Comparison of ENCODE assay signal across 27 cellular contexts in the genomic region with DNA sequence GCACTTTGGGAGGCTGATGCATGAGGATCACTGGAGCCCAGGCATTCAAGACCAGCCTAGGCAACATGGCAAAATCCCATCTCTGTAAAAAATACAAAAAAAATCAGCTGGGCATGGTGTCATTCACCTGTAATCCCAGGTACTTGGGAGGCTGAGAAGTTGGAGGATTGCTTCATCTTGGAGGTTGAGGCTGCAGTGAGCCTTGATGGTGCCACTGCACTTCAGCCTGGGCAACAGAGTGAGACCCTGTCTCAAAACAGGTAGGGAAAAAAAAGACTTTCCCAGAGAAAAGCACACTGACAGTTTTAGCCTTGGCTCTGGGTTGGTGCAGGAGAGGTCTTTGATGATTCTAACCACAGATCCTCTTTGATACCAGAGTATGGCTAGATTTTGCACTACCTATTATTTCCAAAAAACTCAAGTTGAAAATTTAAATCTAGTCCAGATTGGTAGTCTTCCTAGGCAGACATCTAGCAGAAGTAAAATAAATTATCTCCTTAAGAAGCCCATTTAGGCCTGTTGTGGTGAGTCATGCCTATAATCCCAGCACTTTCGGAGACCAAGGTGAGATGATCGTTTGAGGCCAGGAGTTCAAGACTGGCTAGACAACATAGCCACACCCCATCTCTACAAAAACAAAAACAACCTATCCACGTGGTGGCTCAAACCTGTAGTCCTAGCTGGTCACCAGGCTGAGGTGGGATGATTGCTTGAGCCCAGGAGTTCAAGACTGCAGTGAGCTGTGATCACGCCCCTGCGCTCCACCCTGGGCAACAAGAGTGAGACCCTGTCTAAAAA. TPM values are rescaled to one million over a fixed set of nuclear protein-coding genes. Genes with fewer than 3 reads are reported as not detected.
DNase-seq lines count a peak whose midpoint lies in the region; ATAC-seq and TF ChIP-seq lines count a peak whose summit lies in the region.
"Had no signal": no experiment of that assay in that cellular context is flagged by ENCODE, and none has a peak within 500 bp of the region (broad histone marks: within the 10 kb centered on the region; RNA-seq: fewer than 3 reads in every experiment).

No MANE protein-coding gene starts in this region.

- H3K9me2 ChIP-seq in PC-3 (replicated peaks; ENCODE audit: low read length) = no peaks in the 10 kb centered on the region

- no peak overlapping the region for H3K4me2 ChIP-seq in PC-3 (ENCODE audit: low read length)
- H3K4me2 ChIP-seq: neural progenitor cell had no signal

- ATAC-seq in activated CD8-positive, alpha-beta T cell treated with anti-CD3 and anti-CD28 coated beads for 36 hours = no peak
- no peak for ATAC-seq in activated CD8-positive, alpha-beta T cell treated with anti-CD3 and anti-CD28 coated beads, Interleukin-2, amount 10 ng/mL, durations not matched to agents 7 days and 5 days
- no peak for ATAC-seq in PC-3
- peak; percentile 92 for ATAC-seq in esophagus mucosa
- ATAC-seq in activated CD8-positive, alpha-beta memory T cell treated with anti-CD3 and anti-CD28 coated beads, Interleukin-2, amount 10 ng/mL, durations not matched to agents 7 days and 5 days = no peak
- no peak for ATAC-seq in natural killer cell
- ATAC-seq: Right ventricle myocardium inferior had no signal

- no peak overlapping the region for H2AFZ ChIP-seq in PC-3 (ENCODE audit: low read length)
- H2AFZ ChIP-seq: neural progenitor cell had no signal

- POLR2A ChIA-PET in activated CD8-positive, alpha-beta T cell treated with anti-CD3 and anti-CD28 coated beads for 36 hours (lab: Charles Lee) = no interaction called here
- POLR2A ChIA-PET in activated CD8-positive, alpha-beta T cell treated with anti-CD3 and anti-CD28 coated beads, Interleukin-2, amount 10 ng/mL, durations not matched to agents 7 days and 5 days (lab: Charles Lee) = no interaction called here
- POLR2A ChIA-PET in PC-3 (lab: Charles Lee; ENCODE audit: unreplicated experiment) = no interaction called here

- H3F3A ChIP-seq in PC-3 (ENCODE audit: low read length, unreplicated experiment) = peaks cover 10% of the 10 kb centered on the region

- no peak overlapping the region for H3K27ac ChIP-seq in PC-3 (ENCODE audit: low read length)
- H3K27ac ChIP-seq: brain microvascular endothelial cell, coronary artery, neural progenitor cell, prostate gland, skin epidermis had no signal

- peaks cover 32% of the 10 kb centered on the region for H3K4me1 Mint-ChIP-seq in activated CD8-positive, alpha-beta T cell treated with anti-CD3 and anti-CD28 coated beads for 36 hours (ENCODE audit: low read depth)
- H3K4me1 Mint-ChIP-seq in activated CD8-positive, alpha-beta T cell treated with anti-CD3 and anti-CD28 coated beads, Interleukin-2, amount 10 ng/mL, durations not matched to agents 7 days and 5 days (ENCODE audit: low read depth) = peaks cover 7% of the 10 kb centered on the region
- H3K4me1 Mint-ChIP-seq in activated CD8-positive, alpha-beta memory T cell treated with anti-CD3 and anti-CD28 coated beads, Interleukin-2, amount 10 ng/mL, durations not matched to agents 7 days and 5 days = peaks cover 7% of the 10 kb centered on the region
- H3K4me1 Mint-ChIP-seq in natural killer cell = peaks cover 23 to 29% of the 10 kb centered on the region in 2 donors
- H3K4me1 Mint-ChIP-seq: neural progenitor cell had no signal

- peaks cover 98% of the 10 kb centered on the region for H3K79me2 ChIP-seq in PC-3 (ENCODE audit: low read length)

- intact Hi-C loops in activated CD8-positive, alpha-beta T cell treated with anti-CD3 and anti-CD28 coated beads for 36 hours (cut with micrococcal nuclease) = no loop called here
- intact Hi-C loops in PC-3 (cut with micrococcal nuclease) (no loop called here), natural killer cell (cut with micrococcal nuclease) (no loop called here)

- no peaks in the 10 kb centered on the region for H3K4me1 ChIP-seq in PC-3 (ENCODE audit: insufficient read depth, low read length)
- H3K4me1 ChIP-seq: neural progenitor cell, prostate gland had no signal

- no TSS peak for BruUV-seq in PC-3 (replicated peaks; lab: Mats Ljungman, UMichigan)

- H3K4me3 Mint-ChIP-seq in activated CD8-positive, alpha-beta T cell treated with anti-CD3 and anti-CD28 coated beads for 36 hours = no peak overlapping the region
- no peak overlapping the region for H3K4me3 Mint-ChIP-seq in activated CD8-positive, alpha-beta T cell treated with anti-CD3 and anti-CD28 coated beads, Interleukin-2, amount 10 ng/mL, durations not matched to agents 7 days and 5 days
- no peak overlapping the region for H3K4me3 Mint-ChIP-seq in activated CD8-positive, alpha-beta memory T cell treated with anti-CD3 and anti-CD28 coated beads, Interleukin-2, amount 10 ng/mL, durations not matched to agents 7 days and 5 days
- H3K4me3 Mint-ChIP-seq in natural killer cell = no peak overlapping the region
- H3K4me3 Mint-ChIP-seq: activated CD4-positive, alpha-beta T cell treated with anti-CD3 and anti-CD28 coated beads for 36 hours; activated naive CD8-positive, alpha-beta T cell treated with anti-CD3 and anti-CD28 coated beads, Interleukin-2, amount 50 U/mL, for 24 hours; H9; neural progenitor cell; stimulated activated naive CD8-positive, alpha-beta T cell treated with anti-CD3 and anti-CD28 coated beads, Interleukin-15, Interleukin-2, amounts not matched to agents 100 ng/mL and 50 ng/mL, for 24 hours; type B pancreatic cell had no signal

- DNase-seq in activated CD8-positive, alpha-beta T cell treated with anti-CD3 and anti-CD28 coated beads for 36 hours = no peak
- DNase-seq in activated CD8-positive, alpha-beta T cell treated with anti-CD3 and anti-CD28 coated beads, Interleukin-2, amount 10 ng/mL, durations not matched to agents 7 days and 5 days = no peak
- peak; percentile 27 for DNase-seq in PC-3
- peak; percentile 31 for DNase-seq in renal cortical epithelial cell (ENCODE audit: low read depth)
- no peak for DNase-seq in SKM-1 (lab: John Stamatoyannopoulos, UW; ENCODE audit: unreplicated experiment)
- DNase-seq in activated CD8-positive, alpha-beta memory T cell treated with anti-CD3 and anti-CD28 coated beads, Interleukin-2, amount 10 ng/mL, durations not matched to agents 7 days and 5 days = no peak
- DNase-seq in natural killer cell = no peak
- DNase-seq: 8988T; activated CD4-positive, alpha-beta T cell treated with anti-CD3 and anti-CD28 coated beads for 36 hours; activated effector memory CD4-positive, alpha-beta T cell treated with Interleukin-2 at 50 U/mL for 16 hours; activated naive CD8-positive, alpha-beta T cell treated with anti-CD3 and anti-CD28 coated beads, Interleukin-2, amount 50 U/mL, for 24 hours; H9; NCI-H1105 treated with DMSO at 0.1 percent for 48 hours; NCI-H2107; NCI-H510A had no signal

- no peak for TF ChIP-seq CTCF in activated CD8-positive, alpha-beta T cell treated with anti-CD3 and anti-CD28 coated beads for 36 hours (IDR thresholded peaks at IDR 0.05)
- TF ChIP-seq CTCF in PC-3 (conservative IDR thresholded peaks at IDR 0.05; ENCODE audit: low read depth, low read length) (no peak), natural killer cell (IDR thresholded peaks at IDR 0.05) (no peak)

- H3K4me3 ChIP-seq in PC-3 (ENCODE audit: low read length) = no peak overlapping the region
- H3K4me3 ChIP-seq: coronary artery, neural progenitor cell, prostate gland, skin epidermis had no signal

- H3K36me3 ChIP-seq in PC-3 (ENCODE audit: low read depth, low read length) = peaks cover 32% of the 10 kb centered on the region; the same call in 1 of the 2 replicates
- H3K36me3 ChIP-seq: neural progenitor cell, prostate gland had no signal

- H3K9me3 Mint-ChIP-seq in activated CD8-positive, alpha-beta T cell treated with anti-CD3 and anti-CD28 coated beads for 36 hours = no peaks in the 10 kb centered on the region
- no peaks in the 10 kb centered on the region for H3K9me3 Mint-ChIP-seq in activated CD8-positive, alpha-beta T cell treated with anti-CD3 and anti-CD28 coated beads, Interleukin-2, amount 10 ng/mL, durations not matched to agents 7 days and 5 days (ENCODE audit: insufficient read depth)
- H3K9me3 Mint-ChIP-seq in activated CD8-positive, alpha-beta memory T cell treated with anti-CD3 and anti-CD28 coated beads, Interleukin-2, amount 10 ng/mL, durations not matched to agents 7 days and 5 days (ENCODE audit: low read depth) = no peaks in the 10 kb centered on the region
- no peaks in the 10 kb centered on the region for H3K9me3 Mint-ChIP-seq in natural killer cell
- H3K9me3 Mint-ChIP-seq: activated naive CD8-positive, alpha-beta T cell treated with anti-CD3 and anti-CD28 coated beads, Interleukin-2, amount 50 U/mL, for 24 hours; H9; neural progenitor cell; stimulated activated naive CD8-positive, alpha-beta T cell treated with anti-CD3 and anti-CD28 coated beads, Interleukin-15, Interleukin-2, amounts not matched to agents 100 ng/mL and 50 ng/mL, for 24 hours; type B pancreatic cell had no signal

- H3K27me3 Mint-ChIP-seq in activated CD8-positive, alpha-beta T cell treated with anti-CD3 and anti-CD28 coated beads for 36 hours = no peaks in the 10 kb centered on the region
- H3K27me3 Mint-ChIP-seq in activated CD8-positive, alpha-beta T cell treated with anti-CD3 and anti-CD28 coated beads, Interleukin-2, amount 10 ng/mL, durations not matched to agents 7 days and 5 days (ENCODE audit: low read depth) = no peaks in the 10 kb centered on the region
- H3K27me3 Mint-ChIP-seq in activated CD8-positive, alpha-beta memory T cell treated with anti-CD3 and anti-CD28 coated beads, Interleukin-2, amount 10 ng/mL, durations not matched to agents 7 days and 5 days = no peaks in the 10 kb centered on the region
- H3K27me3 Mint-ChIP-seq in natural killer cell (ENCODE audit: low read depth in 2 of 2) = no peaks in the 10 kb centered on the region
- H3K27me3 Mint-ChIP-seq: activated CD4-positive, alpha-beta T cell treated with anti-CD3 and anti-CD28 coated beads for 36 hours; activated naive CD8-positive, alpha-beta T cell treated with anti-CD3 and anti-CD28 coated beads, Interleukin-2, amount 50 U/mL, for 24 hours; stimulated activated naive CD8-positive, alpha-beta T cell treated with anti-CD3 and anti-CD28 coated beads, Interleukin-15, Interleukin-2, amounts not matched to agents 100 ng/mL and 50 ng/mL, for 24 hours; type B pancreatic cell had no signal

- CTCF ChIA-PET in activated CD8-positive, alpha-beta T cell treated with anti-CD3 and anti-CD28 coated beads for 36 hours (lab: Charles Lee) = no interaction called here
- CTCF ChIA-PET in activated CD8-positive, alpha-beta T cell treated with anti-CD3 and anti-CD28 coated beads, Interleukin-2, amount 10 ng/mL, durations not matched to agents 7 days and 5 days (lab: Charles Lee) = interaction anchor here (1.0 to 1.4 kb wide), 2 partner anchors 17 to 307 kb away, joined by 3 read pairs; partner anchors contain the start of gene COX14
- CTCF ChIA-PET in PC-3 (lab: Charles Lee) = no interaction called here
- CTCF ChIA-PET in activated CD8-positive, alpha-beta memory T cell treated with anti-CD3 and anti-CD28 coated beads, Interleukin-2, amount 10 ng/mL, durations not matched to agents 7 days and 5 days (lab: Charles Lee) = no interaction called here

- peaks cover 32% of the 10 kb centered on the region for H3K36me3 Mint-ChIP-seq in activated CD8-positive, alpha-beta T cell treated with anti-CD3 and anti-CD28 coated beads for 36 hours (ENCODE audit: low read depth)
- peaks cover 17% of the 10 kb centered on the region for H3K36me3 Mint-ChIP-seq in activated CD8-positive, alpha-beta T cell treated with anti-CD3 and anti-CD28 coated beads, Interleukin-2, amount 10 ng/mL, durations not matched to agents 7 days and 5 days (ENCODE audit: low read depth)
- H3K36me3 Mint-ChIP-seq in activated CD8-positive, alpha-beta memory T cell treated with anti-CD3 and anti-CD28 coated beads, Interleukin-2, amount 10 ng/mL, durations not matched to agents 7 days and 5 days = peaks cover 15% of the 10 kb centered on the region
- H3K36me3 Mint-ChIP-seq in natural killer cell = no peaks in the 10 kb centered on the region

- H3K9ac ChIP-seq in PC-3 (ENCODE audit: low read length) = no peak overlapping the region
- H3K9ac ChIP-seq: neural progenitor cell had no signal

- peaks cover 32% of the 10 kb centered on the region for H4K20me1 ChIP-seq in PC-3 (ENCODE audit: low read length)

- peak overlapping the region; percentile 42 for H3K27ac Mint-ChIP-seq in activated CD8-positive, alpha-beta T cell treated with anti-CD3 and anti-CD28 coated beads for 36 hours
- no peak overlapping the region for H3K27ac Mint-ChIP-seq in activated CD8-positive, alpha-beta T cell treated with anti-CD3 and anti-CD28 coated beads, Interleukin-2, amount 10 ng/mL, durations not matched to agents 7 days and 5 days
- no peak overlapping the region for H3K27ac Mint-ChIP-seq in activated CD8-positive, alpha-beta memory T cell treated with anti-CD3 and anti-CD28 coated beads, Interleukin-2, amount 10 ng/mL, durations not matched to agents 7 days and 5 days
- no peak overlapping the region for H3K27ac Mint-ChIP-seq in natural killer cell
- H3K27ac Mint-ChIP-seq: neural progenitor cell, type B pancreatic cell had no signal

- no peaks in the 10 kb centered on the region for H3K9me3 ChIP-seq in PC-3 (ENCODE audit: low read length)
- H3K9me3 ChIP-seq: prostate gland had no signal

- H3K27me3 ChIP-seq in PC-3 (ENCODE audit: low read length) = no peaks in the 10 kb centered on the region
- H3K27me3 ChIP-seq: brain microvascular endothelial cell, neural progenitor cell had no signal

RNA-seq across cellular contexts. Expression of gene LARP4, which starts 18.6 kb away (rescaled TPM):
- total RNA-seq in activated CD8-positive, alpha-beta T cell treated with anti-CD3 and anti-CD28 coated beads for 36 hours = 10 to 100 TPM; 94.1 to 95.5 TPM
- total RNA-seq in activated CD8-positive, alpha-beta T cell treated with anti-CD3 and anti-CD28 coated beads, Interleukin-2, amount 10 ng/mL, durations not matched to agents 7 days and 5 days = 10 to 100 TPM; 59.2 to 60.1 TPM
- total RNA-seq in PC-3 (2014; rRNA removed) = 35.1 and 39.1 TPM in 2 replicates
- total RNA-seq in esophagus mucosa = 35.8 TPM
- 34.7 and 61.2 TPM in 2 replicates for total RNA-seq in renal cortical epithelial cell
- 10 to 100 TPM; 50.5 to 78.2 TPM for total RNA-seq in activated CD8-positive, alpha-beta memory T cell treated with anti-CD3 and anti-CD28 coated beads, Interleukin-2, amount 10 ng/mL, durations not matched to agents 7 days and 5 days
- total RNA-seq in natural killer cell = 10 to 100 TPM; 25.1 to 41.1 (median 35.3) TPM

RNA-seq across cellular contexts. Expression of gene FAM186A, which starts 22.9 kb away (rescaled TPM):
- not detected for total RNA-seq in activated CD8-positive, alpha-beta T cell treated with anti-CD3 and anti-CD28 coated beads for 36 hours
- not detected for total RNA-seq in activated CD8-positive, alpha-beta T cell treated with anti-CD3 and anti-CD28 coated beads, Interleukin-2, amount 10 ng/mL, durations not matched to agents 7 days and 5 days
- total RNA-seq in PC-3 (2014; rRNA removed) = not detected in 2 replicates
- not detected for total RNA-seq in esophagus mucosa
- not detected in 2 replicates for total RNA-seq in renal cortical epithelial cell
- not detected for total RNA-seq in activated CD8-positive, alpha-beta memory T cell treated with anti-CD3 and anti-CD28 coated beads, Interleukin-2, amount 10 ng/mL, durations not matched to agents 7 days and 5 days
- total RNA-seq in natural killer cell = not detected
- total RNA-seq: activated CD4-positive, alpha-beta T cell treated with anti-CD3 and anti-CD28 coated beads for 36 hours; G401; H9; kidney epithelial cell; LHCN-M2; Right ventricle myocardium inferior had no signal

Comparison
In these comparisons a context has a peak if more than half of its experiments do, and no peak if none do; other contexts are left out.
1. DNase-seq: peak in PC-3 (single experiment) and renal cortical epithelial cell (single experiment); none in activated CD8-positive, alpha-beta T cell treated with anti-CD3 and anti-CD28 coated beads for 36 hours (single experiment), activated CD8-positive, alpha-beta T cell treated with anti-CD3 and anti-CD28 coated beads, Interleukin-2, amount 10 ng/mL, durations not matched to agents 7 days and 5 days (single experiment), SKM-1 (single experiment), activated CD8-positive, alpha-beta memory T cell treated with anti-CD3 and anti-CD28 coated beads, Interleukin-2, amount 10 ng/mL, durations not matched to agents 7 days and 5 days (single experiment) and natural killer cell (single experiment).